Comparison of ENCODE assay signal across 1 cellular context in the genomic region with DNA sequence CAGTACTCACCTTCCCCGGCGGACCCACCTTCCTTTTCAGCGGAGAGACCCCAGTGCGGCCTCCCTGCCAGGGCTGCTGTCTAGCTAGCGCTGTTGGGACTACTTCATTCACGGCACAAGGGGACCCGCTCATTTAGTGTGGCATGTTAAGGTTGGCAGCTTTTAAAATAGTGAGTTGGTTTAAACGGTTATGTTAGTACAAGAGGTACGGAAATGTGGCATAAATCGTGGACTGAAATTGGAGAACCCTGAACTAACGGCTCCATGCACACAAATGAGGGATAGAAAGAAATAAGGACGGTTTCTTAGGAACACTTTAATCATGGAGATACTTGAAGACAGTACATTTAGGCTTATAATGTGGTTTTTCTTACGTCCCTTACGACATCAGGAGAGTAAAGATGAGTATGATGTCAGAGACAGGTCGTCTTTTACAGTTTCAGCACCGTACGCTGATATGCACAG.
TF ChIP-seq lines count a peak whose summit lies in the region.

No MANE protein-coding gene starts in this region.

TF ChIP-seq in GM23338, 12 proteins besides CTCF, POLR2A, EP300 and RAD21 (continued from another document):
- no peak for TF ChIP-seq ZNF462 (CRISPR knock-in tag; IDR thresholded peaks at IDR 0.05)
- TF ChIP-seq, protein P1, sequence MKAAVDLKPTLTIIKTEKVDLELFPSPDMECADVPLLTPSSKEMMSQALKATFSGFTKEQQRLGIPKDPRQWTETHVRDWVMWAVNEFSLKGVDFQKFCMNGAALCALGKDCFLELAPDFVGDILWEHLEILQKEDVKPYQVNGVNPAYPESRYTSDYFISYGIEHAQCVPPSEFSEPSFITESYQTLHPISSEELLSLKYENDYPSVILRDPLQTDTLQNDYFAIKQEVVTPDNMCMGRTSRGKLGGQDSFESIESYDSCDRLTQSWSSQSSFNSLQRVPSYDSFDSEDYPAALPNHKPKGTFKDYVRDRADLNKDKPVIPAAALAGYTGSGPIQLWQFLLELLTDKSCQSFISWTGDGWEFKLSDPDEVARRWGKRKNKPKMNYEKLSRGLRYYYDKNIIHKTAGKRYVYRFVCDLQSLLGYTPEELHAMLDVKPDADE (IDR thresholded peaks at IDR 0.05): no peak
- TF ChIP-seq POLR2AphosphoS5 (IDR thresholded peaks at IDR 0.05; ENCODE audit: low read depth): no peak
- no peak for TF ChIP-seq STAT1 (IDR thresholded peaks at IDR 0.05; ENCODE audit: unreplicated experiment)
- no peak for TF ChIP-seq CREB1 (CRISPR knock-in tag; IDR thresholded peaks at IDR 0.05; ENCODE audit: low read depth)
- no peak for TF ChIP-seq NANOG (IDR thresholded peaks at IDR 0.05; ENCODE audit: borderline replicate concordance)
